ENCODE assay signal across 23 cellular contexts in genomic region chr1:5858844-5859407, GRCh38.
"Had no signal": no experiment of that assay in that cellular context is flagged by ENCODE, and none has a peak within 500 bp of the region (broad histone marks: within the 10 kb centered on the region; RNA-seq: fewer than 3 reads in every experiment).

No MANE protein-coding gene starts in this region.

- H3K4me3 Mint-ChIP-seq: activated CD4-positive, alpha-beta T cell treated with anti-CD3 and anti-CD28 coated beads, Interleukin-2, amount 10 ng/mL, durations not matched to agents 24 days and 14 days; activated naive CD4-positive, alpha-beta T cell treated with anti-CD3 and anti-CD28 coated beads for 36 hours; activated naive CD8-positive, alpha-beta T cell; activated T-helper 17 cell treated with anti-CD3 and anti-CD28 coated beads, Interleukin-2, amount 50 U/mL, for 72 hours; brain; central memory CD8-positive, alpha-beta T cell had no signal

- H3K4me1 Mint-ChIP-seq: activated T-helper 17 cell treated with anti-CD3 and anti-CD28 coated beads, Interleukin-2, amount 50 U/mL, for 72 hours; central memory CD8-positive, alpha-beta T cell had no signal

- H3K36me3 Mint-ChIP-seq: activated naive CD8-positive, alpha-beta T cell had no signal

- DNase-seq: activated CD4-positive, alpha-beta T cell treated with anti-CD3 and anti-CD28 coated beads for 1 hour; activated CD4-positive, alpha-beta T cell treated with anti-CD3 and anti-CD28 coated beads, Interleukin-2, amount 10 ng/mL, durations not matched to agents 24 days and 14 days; activated CD4-positive, alpha-beta T cell treated with anti-CD3 and anti-CD28 coated beads, Interleukin-2, amount 50 U/mL, for 48 hours; activated CD8-positive, alpha-beta memory T cell treated with anti-CD3 and anti-CD28 coated beads for 24 hours; activated gamma-delta T cell; activated naive CD4-positive, alpha-beta T cell treated with anti-CD3 and anti-CD28 coated beads for 36 hours; activated T-cell treated with anti-CD3 and anti-CD28 coated beads, Interleukin-2, amount 50 U/mL, for 48 hours; amygdala; Karpas-422; MM.1S; NCI-H1105; NCI-H1436; NCI-H1694 treated with DMSO at 0.1 percent for 48 hours; NCI-H2029 treated with DMSO at 0.1 percent for 48 hours; NCI-H345; NCI-H510A; PC-3; SHP77 treated with DMSO at 0.1 percent for 48 hours; T-helper 1 cell had no signal

- H3K27ac Mint-ChIP-seq: activated CD4-positive, alpha-beta T cell treated with anti-CD3 and anti-CD28 coated beads, Interleukin-2, amount 10 ng/mL, durations not matched to agents 24 days and 14 days; activated naive CD4-positive, alpha-beta T cell treated with anti-CD3 and anti-CD28 coated beads for 36 hours; activated naive CD8-positive, alpha-beta T cell; activated T-helper 17 cell treated with anti-CD3 and anti-CD28 coated beads, Interleukin-2, amount 50 U/mL, for 72 hours; brain had no signal

- H3K9me3 Mint-ChIP-seq: activated CD4-positive, alpha-beta T cell treated with anti-CD3 and anti-CD28 coated beads, Interleukin-2, amount 10 ng/mL, durations not matched to agents 24 days and 14 days; activated naive CD4-positive, alpha-beta T cell treated with anti-CD3 and anti-CD28 coated beads for 36 hours; activated T-helper 17 cell treated with anti-CD3 and anti-CD28 coated beads, Interleukin-2, amount 50 U/mL, for 72 hours; central memory CD8-positive, alpha-beta T cell had no signal

- H3K27me3 Mint-ChIP-seq: activated CD4-positive, alpha-beta T cell treated with anti-CD3 and anti-CD28 coated beads, Interleukin-2, amount 10 ng/mL, durations not matched to agents 24 days and 14 days; activated naive CD8-positive, alpha-beta T cell; activated T-helper 17 cell treated with anti-CD3 and anti-CD28 coated beads, Interleukin-2, amount 50 U/mL, for 72 hours; brain; central memory CD8-positive, alpha-beta T cell had no signal

- ATAC-seq: activated T-helper 17 cell treated with anti-CD3 and anti-CD28 coated beads, Interleukin-2, amount 50 U/mL, for 72 hours; PC-3 had no signal
